ENCODE assay signal across 13 cellular contexts in the genomic region with DNA sequence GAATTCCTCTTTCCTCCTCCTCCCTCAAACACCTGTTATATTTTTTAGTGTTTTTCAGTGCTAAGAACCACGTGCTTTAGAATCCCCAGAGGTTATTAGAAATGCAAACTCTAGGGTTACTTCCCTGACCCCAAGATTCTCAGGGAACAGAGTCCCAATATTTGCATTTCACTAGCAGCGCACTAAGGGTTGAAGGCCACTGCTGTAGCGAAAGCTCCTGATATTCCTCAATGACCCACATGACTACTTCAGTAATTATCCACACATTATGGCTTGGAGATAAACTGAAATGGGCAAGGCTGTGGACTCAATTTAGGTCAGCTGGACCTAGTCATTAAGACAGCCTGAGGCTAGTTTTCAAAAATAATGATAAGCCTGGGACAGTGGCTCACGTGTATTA.
DNase-seq lines count a peak whose midpoint lies in the region; ATAC-seq and TF ChIP-seq lines count a peak whose summit lies in the region.
"Had no signal": no experiment of that assay in that cellular context is flagged by ENCODE, and none has a peak within 500 bp of the region (broad histone marks: within the 10 kb centered on the region; RNA-seq: fewer than 3 reads in every experiment).

No MANE protein-coding gene starts in this region.

- ATAC-seq in HG03135 (IDR thresholded peaks at IDR 0.05; ENCODE audit: unreplicated experiment), result no peak
- ATAC-seq: A549 had no signal

- no peak overlapping the region for H3K4me3 Mint-ChIP-seq in nephron progenitor cell
- H3K4me3 Mint-ChIP-seq: CD4-positive, alpha-beta T cell had no signal

- H3K4me1 Mint-ChIP-seq in nephron progenitor cell, result peaks cover 39% of the 10 kb centered on the region

- peak; percentile 4 for DNase-seq in NCI-H748 (lab: John Stamatoyannopoulos, UW; ENCODE audit: unreplicated experiment)
- DNase-seq in NCI-H748 treated with DMSO at 0.1 percent for 48 hours (lab: John Stamatoyannopoulos, UW), result no peak
- peak; percentile 30 for DNase-seq in NCI-H69 (lab: John Stamatoyannopoulos, UW)
- DNase-seq in nephron progenitor cell, result no peak
- no peak for DNase-seq in activated effector memory CD4-positive, alpha-beta T cell treated with Interleukin-2 at 50 U/mL for 16 hours
- no peak for DNase-seq in NAMALWA (ENCODE audit: low spot score)
- DNase-seq: AML-193; CD4-positive, alpha-beta T cell; DMS153; DMS79; GDM1 had no signal

- H3K9me3 Mint-ChIP-seq in nephron progenitor cell, result no peaks in the 10 kb centered on the region
- H3K9me3 Mint-ChIP-seq: CD4-positive, alpha-beta T cell had no signal

- H3K27ac Mint-ChIP-seq in nephron progenitor cell, result peak overlapping the region; percentile 29
- H3K27ac Mint-ChIP-seq: CD4-positive, alpha-beta T cell had no signal

- TF ChIP-seq CTCF in nephron progenitor cell (IDR thresholded peaks at IDR 0.05), result no peak

- H3K36me3 Mint-ChIP-seq in nephron progenitor cell (ENCODE audit: low read depth), result peaks cover 38% of the 10 kb centered on the region

- H3K27me3 Mint-ChIP-seq in nephron progenitor cell (ENCODE audit: low read depth, poor library complexity), result no peaks in the 10 kb centered on the region
- H3K27me3 Mint-ChIP-seq: CD4-positive, alpha-beta T cell had no signal

Comparison
In these comparisons a context has a peak if more than half of its experiments do, and no peak if none do; other contexts are left out.
1. DNase-seq: peak in NCI-H748 (single experiment) and NCI-H69 (single experiment); none in NCI-H748 treated with DMSO at 0.1 percent for 48 hours (single experiment), nephron progenitor cell (single experiment), activated effector memory CD4-positive, alpha-beta T cell treated with Interleukin-2 at 50 U/mL for 16 hours (single experiment) and NAMALWA (single experiment).